Comparison of ENCODE assay signal across 8 cellular contexts in the genomic region with DNA sequence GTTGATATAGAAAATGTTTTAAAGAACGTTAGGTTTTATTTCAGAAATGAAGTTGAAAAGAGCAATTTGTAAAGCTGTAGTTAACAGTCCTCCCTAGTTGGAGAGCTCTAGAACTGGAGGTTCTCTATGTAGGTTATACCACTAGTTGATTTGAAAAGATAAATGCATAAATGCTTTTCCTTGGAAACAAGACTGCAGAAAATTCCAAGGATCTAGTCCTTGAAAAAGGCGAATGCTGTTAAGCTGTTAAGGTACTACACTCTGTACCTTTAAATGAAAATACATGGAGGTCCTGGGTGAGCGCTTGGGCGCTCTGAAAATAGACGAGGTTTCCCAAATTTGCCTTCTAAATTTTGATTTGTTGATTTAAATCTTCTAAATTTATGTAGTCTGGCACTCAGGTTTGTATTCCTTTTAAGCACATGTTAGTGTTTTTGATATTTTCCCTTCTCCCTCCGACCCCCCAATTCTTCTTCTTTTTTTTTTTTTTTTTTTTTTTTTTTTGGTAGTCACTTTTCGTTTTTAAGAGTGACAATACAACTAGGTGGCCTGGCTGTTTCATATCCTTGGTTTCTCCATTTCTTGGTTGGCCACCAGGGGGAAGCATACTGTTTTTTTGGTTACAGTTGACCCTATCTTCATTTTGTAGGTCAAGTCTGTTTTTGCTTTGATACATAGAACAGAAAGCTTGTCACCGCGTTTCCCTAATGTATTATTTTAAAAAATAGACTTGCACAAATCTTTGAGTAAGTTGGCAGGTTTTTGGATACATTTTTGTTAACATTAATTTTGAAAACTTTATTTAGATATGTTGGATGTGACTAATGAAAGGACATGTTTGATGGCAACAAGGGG.
DNase-seq lines count a peak whose midpoint lies in the region; TF ChIP-seq lines count a peak whose summit lies in the region.

No MANE protein-coding gene starts in this region.

- H3K9me3 ChIP-seq in HUES48 (ENCODE audit: control insufficient read depth, insufficient read depth, low read length) (no peaks in the 10 kb centered on the region), muscle layer of colon (ENCODE audit: low read length) (no peaks in the 10 kb centered on the region)

- H3K4me1 ChIP-seq in HUES48 (ENCODE audit: control insufficient read depth, insufficient read depth, low read length) = peaks cover 18% of the 10 kb centered on the region
- peaks cover 13% of the 10 kb centered on the region for H3K4me1 ChIP-seq in muscle layer of colon (ENCODE audit: insufficient read depth, low read length)

- H3K9me3 Mint-ChIP-seq in stimulated activated naive CD8-positive, alpha-beta T cell treated with anti-CD3 and anti-CD28 coated beads, Interleukin-15, Interleukin-2, amounts not matched to agents 100 ng/mL and 50 ng/mL, for 24 hours = no peaks in the 10 kb centered on the region

- peak overlapping the region; percentile 92 for H3K4me3 Mint-ChIP-seq in stimulated activated naive CD8-positive, alpha-beta T cell treated with anti-CD3 and anti-CD28 coated beads, Interleukin-15, Interleukin-2, amounts not matched to agents 100 ng/mL and 50 ng/mL, for 24 hours

- DNase-seq in DMS 273 (lab: John Stamatoyannopoulos, UW; ENCODE audit: unreplicated experiment) (peak; percentile 76), DMS 273 treated with DMSO at 0.1 percent for 48 hours (lab: John Stamatoyannopoulos, UW) (no peak), NOMO-1 treated with dmso at 0.1 percent for 144 hours (lab: John Stamatoyannopoulos, UW; ENCODE audit: unreplicated experiment) (peak; percentile 69), epithelial cell of esophagus (ENCODE audit: low read depth) (peak; percentile 80)
- DNase-seq in activated CD8-positive, alpha-beta memory T cell treated with anti-CD3 and anti-CD28 coated beads for 48 hours (ENCODE audit: low read depth in 2 of 3, low spot score in 2 of 3) = peak in 2 of 3 experiments; percentile 16 to 46

- peaks cover 22% of the 10 kb centered on the region for H3K36me3 Mint-ChIP-seq in stimulated activated naive CD8-positive, alpha-beta T cell treated with anti-CD3 and anti-CD28 coated beads, Interleukin-15, Interleukin-2, amounts not matched to agents 100 ng/mL and 50 ng/mL, for 24 hours (ENCODE audit: low read depth)

- H3K27ac ChIP-seq in HUES48 (ENCODE audit: low read depth, low read length) = no peak overlapping the region
- peak overlapping the region; percentile 70 for H3K27ac ChIP-seq in muscle layer of colon (ENCODE audit: low read depth, low read length)

- H3K27me3 Mint-ChIP-seq in stimulated activated naive CD8-positive, alpha-beta T cell treated with anti-CD3 and anti-CD28 coated beads, Interleukin-15, Interleukin-2, amounts not matched to agents 100 ng/mL and 50 ng/mL, for 24 hours = no peaks in the 10 kb centered on the region

- H3K4me3 ChIP-seq in HUES48 (ENCODE audit: low read depth, low read length) (peak overlapping the region; percentile 59), epithelial cell of esophagus (ENCODE audit: low read length) (peak overlapping the region; percentile 63), muscle layer of colon (ENCODE audit: low read depth in 1 of 2, low read length in 2 of 2) (peak overlapping the region; percentile 57 to 66)

- H3K36me3 ChIP-seq in HUES48 (ENCODE audit: control insufficient read depth, insufficient read depth, low read length) (no peaks in the 10 kb centered on the region), muscle layer of colon (ENCODE audit: insufficient read depth, low read length) (no peaks in the 10 kb centered on the region)

- H3K27me3 ChIP-seq in HUES48 (ENCODE audit: control insufficient read depth, insufficient read depth, low read length) (peaks cover 57% of the 10 kb centered on the region), muscle layer of colon (ENCODE audit: control insufficient read depth in 1 of 2, insufficient read depth in 2 of 2, low read length in 2 of 2) (no peaks in the 10 kb centered on the region)

- peak; percentile 68 for TF ChIP-seq CTCF in epithelial cell of esophagus (IDR thresholded peaks at IDR 0.05; ENCODE audit: insufficient read depth, low read depth, low read length, missing control alignments)

- H3K9ac ChIP-seq in HUES48 (ENCODE audit: low read depth, low read length) (no peak overlapping the region), muscle layer of colon (ENCODE audit: low read length) (no peak overlapping the region)

- peaks cover 44% of the 10 kb centered on the region for H3K4me1 Mint-ChIP-seq in stimulated activated naive CD8-positive, alpha-beta T cell treated with anti-CD3 and anti-CD28 coated beads, Interleukin-15, Interleukin-2, amounts not matched to agents 100 ng/mL and 50 ng/mL, for 24 hours (ENCODE audit: low read depth)

- H3K27ac Mint-ChIP-seq in stimulated activated naive CD8-positive, alpha-beta T cell treated with anti-CD3 and anti-CD28 coated beads, Interleukin-15, Interleukin-2, amounts not matched to agents 100 ng/mL and 50 ng/mL, for 24 hours = peak overlapping the region; percentile 88
